ENCODE assay signal across 23 cellular contexts in the genomic region with DNA sequence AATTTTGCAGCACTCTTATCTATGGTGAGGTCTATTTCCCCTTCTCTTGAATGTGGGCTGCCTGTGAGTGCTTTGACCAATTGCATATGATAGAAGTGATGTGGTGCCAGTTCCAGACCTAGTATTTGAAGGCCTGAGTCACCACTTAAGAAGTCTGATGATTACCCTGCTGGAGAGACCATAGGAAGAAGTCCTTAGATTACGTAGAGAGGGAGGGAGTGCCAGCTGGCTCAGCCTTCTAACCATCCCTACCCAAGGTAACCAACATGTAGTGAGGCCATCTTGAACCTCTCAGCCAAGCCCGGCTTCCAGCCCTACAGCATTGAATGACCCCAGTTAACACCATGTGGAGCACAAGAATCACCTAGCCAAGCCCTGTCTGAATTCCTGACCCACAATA.
DNase-seq lines count a peak whose midpoint lies in the region; ATAC-seq and TF ChIP-seq lines count a peak whose summit lies in the region.
"Had no signal": no experiment of that assay in that cellular context is flagged by ENCODE, and none has a peak within 500 bp of the region (broad histone marks: within the 10 kb centered on the region; RNA-seq: fewer than 3 reads in every experiment).

No MANE protein-coding gene starts in this region.

- intact Hi-C loops in Right ventricle myocardium inferior (cut with DNase I): no loop called here

- in situ Hi-C loops in GM13976 (cut with MboI; ENCODE audit: low sequenced_read_pairs, unreplicated experiment): no loop called here

- H3K36me3 ChIP-seq in right atrium auricular region (no peaks in the 10 kb centered on the region), SJCRH30 (no peaks in the 10 kb centered on the region)
- H3K36me3 ChIP-seq: BE2C had no signal

- ATAC-seq in Right ventricle myocardium inferior: no peak
- no peak for ATAC-seq in HG02642 (IDR thresholded peaks at IDR 0.05; ENCODE audit: poor library complexity, unreplicated experiment)
- ATAC-seq: T-cell had no signal

- H3K4me3 ChIP-seq in right atrium auricular region (no peak overlapping the region), epithelial cell of esophagus (ENCODE audit: low read length) (no peak overlapping the region), SJCRH30 (no peak overlapping the region)

- H3K9me3 ChIP-seq in right atrium auricular region (no peaks in the 10 kb centered on the region), SJCRH30 (replicated peaks) (no peaks in the 10 kb centered on the region)
- H3K9me3 ChIP-seq: BE2C had no signal

- peak; percentile 47 for DNase-seq in Right ventricle myocardium inferior (ENCODE audit: missing footprints)
- DNase-seq in right atrium auricular region (ENCODE audit: low spot score): no peak
- DNase-seq in NCI-H226: peak; percentile 91
- peak; percentile 8 for DNase-seq in epithelial cell of esophagus (ENCODE audit: low read depth)
- no peak for DNase-seq in GM13976 (ENCODE audit: low spot score)
- no peak for DNase-seq in SJCRH30
- no peak for DNase-seq in NCI-H187 (lab: John Stamatoyannopoulos, UW)
- DNase-seq: BE2C, DND-41, GDM1, H9, HFFc6, KG1, NCI-H1092 treated with DMSO at 0.1 percent for 48 hours, NCI-H1436 treated with DMSO at 0.1 percent for 48 hours, NCI-H2029 treated with DMSO at 0.1 percent for 48 hours, NCI-H345, NCI-H526, RPMI8226, SHP77 treated with DMSO at 0.1 percent for 48 hours, T-cell had no signal

- TF ChIP-seq CTCF in right atrium auricular region (IDR thresholded peaks at IDR 0.05) (no peak), epithelial cell of esophagus (IDR thresholded peaks at IDR 0.05; ENCODE audit: insufficient read depth, low read depth, low read length, missing control alignments) (no peak), GM13976 (IDR thresholded peaks at IDR 0.05; ENCODE audit: borderline replicate concordance, control extremely low read depth, extremely low read depth, insufficient read depth, missing control alignments) (no peak)

- H3K4me1 ChIP-seq in right atrium auricular region (no peaks in the 10 kb centered on the region), SJCRH30 (no peaks in the 10 kb centered on the region)
- H3K4me1 ChIP-seq: BE2C had no signal

- H3K27me3 ChIP-seq in right atrium auricular region: no peaks in the 10 kb centered on the region
- H3K27me3 ChIP-seq in SJCRH30: peaks cover 3% of the 10 kb centered on the region; the same call in 1 of the 2 replicates
- H3K27me3 ChIP-seq: BE2C had no signal

- no peak overlapping the region for H3K27ac ChIP-seq in right atrium auricular region
- no peak overlapping the region for H3K27ac ChIP-seq in SJCRH30
- H3K27ac ChIP-seq: HL-60 had no signal

Comparison
In these comparisons a context has a peak if more than half of its experiments do, and no peak if none do; other contexts are left out.
1. DNase-seq: peak in Right ventricle myocardium inferior (single experiment), NCI-H226 (single experiment) and epithelial cell of esophagus (single experiment); none in right atrium auricular region (single experiment), GM13976 (single experiment), SJCRH30 (0 of 2) and NCI-H187 (0 of 2).